Comparison of ENCODE assay signal across 8 cellular contexts in the genomic region with DNA sequence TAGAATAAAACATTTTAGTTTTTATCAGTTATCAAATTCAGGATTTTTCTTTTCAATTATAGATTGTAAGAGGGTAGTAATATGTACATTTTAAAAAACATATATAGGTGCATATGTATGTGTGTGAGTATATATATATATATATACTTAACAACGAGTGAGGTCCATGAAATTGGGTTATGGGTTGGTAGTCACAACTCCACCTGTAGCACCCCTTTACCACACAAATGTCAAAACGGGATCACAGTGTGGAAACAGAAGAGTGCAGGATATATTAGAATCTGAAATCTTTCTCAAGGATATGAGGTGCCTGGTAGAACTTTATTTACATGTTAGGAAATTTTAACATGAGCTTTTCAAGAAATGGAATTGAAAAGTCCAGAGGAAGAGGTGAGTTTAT. TPM values are rescaled to one million over a fixed set of nuclear protein-coding genes. Genes with fewer than 3 reads are reported as not detected.
DNase-seq lines count a peak whose midpoint lies in the region; ATAC-seq and TF ChIP-seq lines count a peak whose summit lies in the region.

No MANE protein-coding gene starts in this region.

- TF ChIP-seq POLR2A in thyroid gland (IDR thresholded peaks at IDR 0.05), result no peak
- no peak for TF ChIP-seq POLR2A in sigmoid colon (IDR thresholded peaks at IDR 0.05)

- POLR2A ChIA-PET in activated naive CD8-positive, alpha-beta T cell treated with anti-CD3 and anti-CD28 coated beads, Interleukin-2, amount 10 ng/mL, durations not matched to agents 7 days and 5 days (lab: Charles Lee), result no interaction called here

- peaks cover 10 to 19% of the 10 kb centered on the region in 2 donors for H3K4me1 ChIP-seq in thyroid gland
- peaks cover 0 to 34% (median 13%) of the 10 kb centered on the region in 4 donors for H3K4me1 ChIP-seq in sigmoid colon

- WGBS in thyroid gland, 2 donors, result 2 to 5% methylated on average over 2 of the region's 2 CpGs
- WGBS in sigmoid colon, 2 donors, result 5 to 15% methylated on average over 2 of the region's 2 CpGs

- no peak for ATAC-seq in activated naive CD8-positive, alpha-beta T cell treated with anti-CD3 and anti-CD28 coated beads, Interleukin-2, amount 10 ng/mL, durations not matched to agents 7 days and 5 days (ENCODE audit: low read depth)
- no peak for ATAC-seq in activated naive CD8-positive, alpha-beta T cell treated with anti-CD3 and anti-CD28 coated beads, Interleukin-2, amount 50 U/mL, for 24 hours
- ATAC-seq in HG02798 (IDR thresholded peaks at IDR 0.05; ENCODE audit: poor library complexity, unreplicated experiment), result no peak

- no peak for DNase-seq in activated naive CD8-positive, alpha-beta T cell treated with anti-CD3 and anti-CD28 coated beads, Interleukin-2, amount 10 ng/mL, durations not matched to agents 7 days and 5 days
- DNase-seq in activated naive CD8-positive, alpha-beta T cell treated with anti-CD3 and anti-CD28 coated beads, Interleukin-2, amount 50 U/mL, for 24 hours, result no peak
- DNase-seq in RPMI7951 (ENCODE audit: low read depth) (peak; percentile 54), glutamatergic neuron (no peak), thyroid gland (no peak), sigmoid colon (no peak), SHP77 treated with DMSO at 0.1 percent for 48 hours (lab: John Stamatoyannopoulos, UW) (no peak)

- H3K4me3 ChIP-seq in thyroid gland (replicated peaks in 1 of 3) (peak overlapping the region in 2 of 3 donors; percentile 33 to 87), sigmoid colon (peak overlapping the region in 2 of 4 donors; percentile 67 to 74)

- H3K27ac ChIP-seq in thyroid gland, result peak overlapping the region in 1 of 3 donors; percentile 99
- H3K27ac ChIP-seq in sigmoid colon, result peak overlapping the region in 1 of 4 donors; percentile 94

- peaks cover 15% of the 10 kb centered on the region for H3K36me3 Mint-ChIP-seq in activated naive CD8-positive, alpha-beta T cell treated with anti-CD3 and anti-CD28 coated beads, Interleukin-2, amount 10 ng/mL, durations not matched to agents 7 days and 5 days
- H3K36me3 Mint-ChIP-seq in activated naive CD8-positive, alpha-beta T cell treated with anti-CD3 and anti-CD28 coated beads, Interleukin-2, amount 50 U/mL, for 24 hours (ENCODE audit: low read depth), result no peaks in the 10 kb centered on the region
- no peaks in the 10 kb centered on the region for H3K36me3 Mint-ChIP-seq in glutamatergic neuron (ENCODE audit: unreplicated experiment)

- TF ChIP-seq CTCF in glutamatergic neuron (IDR thresholded peaks at IDR 0.05; ENCODE audit: partially characterized antibody, unreplicated experiment) (no peak), thyroid gland (IDR thresholded peaks at IDR 0.05) (no peak), sigmoid colon (IDR thresholded peaks at IDR 0.05) (no peak)

- no peaks in the 10 kb centered on the region for H3K27me3 Mint-ChIP-seq in activated naive CD8-positive, alpha-beta T cell treated with anti-CD3 and anti-CD28 coated beads, Interleukin-2, amount 10 ng/mL, durations not matched to agents 7 days and 5 days
- no peaks in the 10 kb centered on the region for H3K27me3 Mint-ChIP-seq in activated naive CD8-positive, alpha-beta T cell treated with anti-CD3 and anti-CD28 coated beads, Interleukin-2, amount 50 U/mL, for 24 hours
- H3K27me3 Mint-ChIP-seq in glutamatergic neuron (ENCODE audit: unreplicated experiment), result peaks cover 6% of the 10 kb centered on the region

- H3K4me1 Mint-ChIP-seq in activated naive CD8-positive, alpha-beta T cell treated with anti-CD3 and anti-CD28 coated beads, Interleukin-2, amount 10 ng/mL, durations not matched to agents 7 days and 5 days, result peaks cover 29% of the 10 kb centered on the region
- H3K4me1 Mint-ChIP-seq in activated naive CD8-positive, alpha-beta T cell treated with anti-CD3 and anti-CD28 coated beads, Interleukin-2, amount 50 U/mL, for 24 hours, result peaks cover 41% of the 10 kb centered on the region
- peaks cover 16% of the 10 kb centered on the region for H3K4me1 Mint-ChIP-seq in glutamatergic neuron (ENCODE audit: low read depth, unreplicated experiment)

- H3K9me3 ChIP-seq in thyroid gland, result no peaks in the 10 kb centered on the region
- no peaks in the 10 kb centered on the region for H3K9me3 ChIP-seq in sigmoid colon

- intact Hi-C loops in thyroid gland (cut with DNase I) (loop anchor here (10.0 kb wide), 1 partner anchor 160 kb away; a partner anchor contains a TSS), sigmoid colon (cut with DNase I) (loop anchor here (5.0 kb wide), 1 partner anchor 153 kb away; a partner anchor contains a TSS)

- H3K27me3 ChIP-seq in thyroid gland (no peaks in the 10 kb centered on the region), sigmoid colon (no peaks in the 10 kb centered on the region)

- H3K27ac Mint-ChIP-seq in activated naive CD8-positive, alpha-beta T cell treated with anti-CD3 and anti-CD28 coated beads, Interleukin-2, amount 10 ng/mL, durations not matched to agents 7 days and 5 days, result peak overlapping the region; percentile 46
- no peak overlapping the region for H3K27ac Mint-ChIP-seq in activated naive CD8-positive, alpha-beta T cell treated with anti-CD3 and anti-CD28 coated beads, Interleukin-2, amount 50 U/mL, for 24 hours
- H3K27ac Mint-ChIP-seq in glutamatergic neuron (ENCODE audit: unreplicated experiment), result no peak overlapping the region

- no peak for TF ChIP-seq EP300 in sigmoid colon (IDR thresholded peaks at IDR 0.05)

- H3K9me3 Mint-ChIP-seq in activated naive CD8-positive, alpha-beta T cell treated with anti-CD3 and anti-CD28 coated beads, Interleukin-2, amount 10 ng/mL, durations not matched to agents 7 days and 5 days, result peaks cover 6% of the 10 kb centered on the region
- H3K9me3 Mint-ChIP-seq in activated naive CD8-positive, alpha-beta T cell treated with anti-CD3 and anti-CD28 coated beads, Interleukin-2, amount 50 U/mL, for 24 hours, result peaks cover 6% of the 10 kb centered on the region
- peaks cover 14% of the 10 kb centered on the region for H3K9me3 Mint-ChIP-seq in glutamatergic neuron (ENCODE audit: unreplicated experiment)

- H3K36me3 ChIP-seq in thyroid gland (no peaks in the 10 kb centered on the region), sigmoid colon (no peaks in the 10 kb centered on the region)

- peak overlapping the region; percentile 17 for H3K4me3 Mint-ChIP-seq in activated naive CD8-positive, alpha-beta T cell treated with anti-CD3 and anti-CD28 coated beads, Interleukin-2, amount 10 ng/mL, durations not matched to agents 7 days and 5 days
- H3K4me3 Mint-ChIP-seq in activated naive CD8-positive, alpha-beta T cell treated with anti-CD3 and anti-CD28 coated beads, Interleukin-2, amount 50 U/mL, for 24 hours, result no peak overlapping the region
- peak overlapping the region; percentile 61 for H3K4me3 Mint-ChIP-seq in glutamatergic neuron (ENCODE audit: unreplicated experiment)

RNA-seq across cellular contexts. Expression of a gene that starts 31.3 kb away (rescaled TPM):
- 10 to 100 TPM; 23.2 to 24.4 TPM for total RNA-seq in activated naive CD8-positive, alpha-beta T cell treated with anti-CD3 and anti-CD28 coated beads, Interleukin-2, amount 10 ng/mL, durations not matched to agents 7 days and 5 days
- total RNA-seq in RPMI7951 (2014; rRNA removed; shearing (Covaris generic)), result 15.4 and 21.4 TPM in 2 replicates
- total RNA-seq in glutamatergic neuron (ENCODE audit: unreplicated experiment) (9.7 TPM), thyroid gland (10 to 100 TPM; 41.6 to 49.1 (median 45.6) TPM), sigmoid colon (10 to 100 TPM; 12.8 to 18.1 (median 13.8) TPM)
- polyA plus RNA-seq in sigmoid colon, result 10 to 100 TPM; 22.2 to 33.9 (median 31.0) TPM
